In the genomic region with DNA sequence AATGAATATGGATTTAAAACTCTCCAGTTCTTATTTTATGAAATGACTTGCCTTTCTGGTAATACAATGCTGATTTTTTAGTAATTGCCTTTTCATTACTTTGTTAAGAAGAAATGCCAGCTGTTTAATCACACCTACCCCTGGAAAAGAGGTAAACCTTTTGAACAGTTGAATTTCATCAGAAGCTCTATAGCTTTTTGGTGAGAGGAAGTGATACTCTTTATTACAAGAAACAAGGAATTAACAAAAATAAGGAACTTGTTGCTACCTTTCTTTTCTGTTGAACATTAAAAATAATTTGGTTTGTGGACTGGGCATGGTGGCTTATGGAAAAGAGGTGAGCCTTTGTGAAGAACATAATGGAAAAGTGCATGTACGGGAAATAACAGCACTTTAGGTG, we compare ENCODE assay signal across 19 cellular contexts.
"Had no signal": no experiment of that assay in that cellular context is flagged by ENCODE, and none has a peak within 500 bp of the region (broad histone marks: within the 10 kb centered on the region; RNA-seq: fewer than 3 reads in every experiment).

No MANE protein-coding gene starts in this region.

- H3K9me3 ChIP-seq: esophagus muscularis mucosa, mucosa of descending colon, tibial artery, vagina had no signal

- H3K9ac ChIP-seq: parathyroid adenoma had no signal

- H3K4me1 Mint-ChIP-seq: activated naive CD8-positive, alpha-beta T cell treated with anti-CD3 and anti-CD28 coated beads, Interleukin-2, amount 10 ng/mL, durations not matched to agents 7 days and 5 days had no signal

- H3K79me2 ChIP-seq: parathyroid adenoma had no signal

- H3K4me3 Mint-ChIP-seq: activated CD8-positive, alpha-beta T cell treated with anti-CD3 and anti-CD28 coated beads for 36 hours; activated naive CD8-positive, alpha-beta T cell treated with anti-CD3 and anti-CD28 coated beads, Interleukin-2, amount 10 ng/mL, durations not matched to agents 7 days and 5 days; central memory CD8-positive, alpha-beta T cell; naive thymus-derived CD8-positive, alpha-beta T cell had no signal

- H2AFZ ChIP-seq: hepatocyte, parathyroid adenoma had no signal

- H3K4me2 ChIP-seq: hepatocyte had no signal

- DNase-seq: activated CD4-positive, alpha-beta T cell treated with anti-CD3 and anti-CD28 coated beads for 4 hours; activated CD8-positive, alpha-beta memory T cell treated with anti-CD3 and anti-CD28 coated beads, Interleukin-2, amount 50 U/mL, for 4 hours; activated CD8-positive, alpha-beta T cell treated with anti-CD3 and anti-CD28 coated beads for 36 hours; activated naive CD4-positive, alpha-beta T cell; activated naive CD8-positive, alpha-beta T cell treated with anti-CD3 and anti-CD28 coated beads, Interleukin-2, amount 10 ng/mL, durations not matched to agents 7 days and 5 days; brain microvascular endothelial cell; effector CD4-positive, alpha-beta T cell; islet precursor cell; mammary epithelial cell; mucosa of descending colon; naive thymus-derived CD8-positive, alpha-beta T cell; stimulated activated CD4-positive, alpha-beta T cell treated with anti-CD3 and anti-CD28 coated beads, Interleukin-1b, Interleukin-23, amount 100 ng/mL, for 48 hours; tibial artery had no signal

- H3K9me3 Mint-ChIP-seq: activated CD8-positive, alpha-beta T cell treated with anti-CD3 and anti-CD28 coated beads for 36 hours; activated naive CD8-positive, alpha-beta T cell treated with anti-CD3 and anti-CD28 coated beads, Interleukin-2, amount 10 ng/mL, durations not matched to agents 7 days and 5 days; central memory CD8-positive, alpha-beta T cell; naive thymus-derived CD8-positive, alpha-beta T cell had no signal

- H3K27me3 ChIP-seq: brain microvascular endothelial cell, esophagus muscularis mucosa, hepatocyte, tibial artery, vagina had no signal

- H3K4me3 ChIP-seq: coronary artery, esophagus muscularis mucosa, hepatocyte, mucosa of descending colon, tibial artery, vagina had no signal

- H3K27ac ChIP-seq: brain microvascular endothelial cell, coronary artery, esophagus muscularis mucosa, hepatocyte, parathyroid adenoma, tibial artery, vagina had no signal

- H3K27ac Mint-ChIP-seq: activated naive CD8-positive, alpha-beta T cell treated with anti-CD3 and anti-CD28 coated beads, Interleukin-2, amount 10 ng/mL, durations not matched to agents 7 days and 5 days had no signal

- H3K4me1 ChIP-seq: parathyroid adenoma, tibial artery, vagina had no signal

- ATAC-seq: activated CD8-positive, alpha-beta T cell treated with anti-CD3 and anti-CD28 coated beads for 36 hours; mucosa of descending colon; naive thymus-derived CD8-positive, alpha-beta T cell had no signal

- H3K27me3 Mint-ChIP-seq: activated CD8-positive, alpha-beta T cell treated with anti-CD3 and anti-CD28 coated beads for 36 hours; activated naive CD8-positive, alpha-beta T cell treated with anti-CD3 and anti-CD28 coated beads, Interleukin-2, amount 10 ng/mL, durations not matched to agents 7 days and 5 days; central memory CD8-positive, alpha-beta T cell; naive thymus-derived CD8-positive, alpha-beta T cell had no signal
